ENCODE assay signal across 26 cellular contexts in the genomic region with DNA sequence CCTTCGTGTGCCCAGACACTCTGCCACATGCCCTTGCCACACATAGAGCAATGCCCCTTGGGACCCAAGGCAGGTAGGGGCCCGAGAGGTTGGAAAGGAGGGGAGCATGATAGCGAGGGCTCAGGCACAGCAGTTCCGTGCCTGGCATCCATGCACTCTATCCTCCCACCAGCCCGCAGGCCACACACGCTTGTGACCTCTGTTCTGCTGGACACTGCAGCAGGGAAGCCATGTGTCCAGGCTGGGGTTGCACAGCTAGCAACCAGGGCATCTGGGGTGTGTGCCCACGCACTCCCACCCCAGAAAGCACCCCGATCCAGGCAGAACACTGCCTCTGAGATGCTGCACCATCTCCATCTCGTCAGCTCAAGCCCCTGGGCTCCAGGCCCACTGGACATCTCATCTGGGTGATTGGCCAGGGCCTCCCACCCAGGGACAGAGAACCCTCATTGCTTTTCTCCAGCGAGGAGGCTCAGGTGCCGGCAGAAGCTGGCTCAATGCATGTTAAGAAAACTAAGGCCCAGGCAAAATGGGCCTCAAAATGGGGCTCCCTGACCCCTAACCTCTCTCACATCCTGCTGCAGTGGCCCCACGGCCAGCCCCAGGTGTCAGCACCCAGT.
"Had no signal": no experiment of that assay in that cellular context is flagged by ENCODE, and none has a peak within 500 bp of the region (broad histone marks: within the 10 kb centered on the region; RNA-seq: fewer than 3 reads in every experiment).

No MANE protein-coding gene starts in this region.

- H3K4me3 Mint-ChIP-seq: activated B cell treated with CpG ODN at 0.5 μM for 24 hours; activated CD4-positive, alpha-beta memory T cell treated with anti-CD3 and anti-CD28 coated beads, Interleukin-2, amount 10 ng/mL, durations not matched to agents 7 days and 5 days; activated CD4-positive, alpha-beta T cell treated with anti-CD3 and anti-CD28 coated beads, Interleukin-2, amount 10 ng/mL, durations not matched to agents 24 days and 14 days; activated CD8-positive, alpha-beta memory T cell treated with anti-CD3 and anti-CD28 coated beads, Interleukin-2, amount 10 ng/mL, durations not matched to agents 7 days and 5 days; activated naive CD8-positive, alpha-beta T cell treated with anti-CD3 and anti-CD28 coated beads, Interleukin-2, amount 50 U/mL, for 24 hours; activated T-cell treated with anti-CD3 and anti-CD28 coated beads, Interleukin-2, amount 50 U/mL, for 4 hours; T-cell had no signal

- H3K27ac Mint-ChIP-seq: activated B cell treated with CpG ODN at 0.5 μM for 24 hours; activated CD4-positive, alpha-beta memory T cell treated with anti-CD3 and anti-CD28 coated beads, Interleukin-2, amount 10 ng/mL, durations not matched to agents 7 days and 5 days; activated CD4-positive, alpha-beta T cell treated with anti-CD3 and anti-CD28 coated beads, Interleukin-2, amount 10 ng/mL, durations not matched to agents 24 days and 14 days; activated CD8-positive, alpha-beta memory T cell treated with anti-CD3 and anti-CD28 coated beads, Interleukin-2, amount 10 ng/mL, durations not matched to agents 7 days and 5 days; activated naive CD8-positive, alpha-beta T cell treated with anti-CD3 and anti-CD28 coated beads, Interleukin-2, amount 50 U/mL, for 24 hours; T-cell had no signal

- H3K4me3 ChIP-seq: ascending aorta, body of pancreas, MG63, SK-N-MC had no signal

- H3K9me3 Mint-ChIP-seq: activated B cell treated with CpG ODN at 0.5 μM for 24 hours; activated CD4-positive, alpha-beta memory T cell treated with anti-CD3 and anti-CD28 coated beads, Interleukin-2, amount 10 ng/mL, durations not matched to agents 7 days and 5 days; activated CD4-positive, alpha-beta T cell treated with anti-CD3 and anti-CD28 coated beads, Interleukin-2, amount 10 ng/mL, durations not matched to agents 24 days and 14 days; activated naive CD4-positive, alpha-beta T cell treated with anti-CD3 and anti-CD28 coated beads, Interleukin-2, amount 50 U/mL, for 72 hours; activated naive CD8-positive, alpha-beta T cell treated with anti-CD3 and anti-CD28 coated beads, Interleukin-2, amount 50 U/mL, for 24 hours; activated T-cell treated with anti-CD3 and anti-CD28 coated beads, Interleukin-2, amount 50 U/mL, for 4 hours; central memory CD8-positive, alpha-beta T cell; T-cell had no signal

- H3K27ac ChIP-seq: ascending aorta, body of pancreas, SK-N-MC had no signal

- H3K36me3 ChIP-seq: ascending aorta, MG63 had no signal

- H3K36me3 Mint-ChIP-seq: activated CD8-positive, alpha-beta memory T cell treated with anti-CD3 and anti-CD28 coated beads, Interleukin-2, amount 10 ng/mL, durations not matched to agents 7 days and 5 days; activated naive CD4-positive, alpha-beta T cell treated with anti-CD3 and anti-CD28 coated beads, Interleukin-2, amount 50 U/mL, for 72 hours; T-cell had no signal

- H3K27me3 ChIP-seq: ascending aorta, MG63 had no signal

- DNase-seq: activated B cell treated with CpG ODN at 0.5 μM for 24 hours; activated CD4-positive, alpha-beta memory T cell treated with anti-CD3 and anti-CD28 coated beads, Interleukin-2, amount 10 ng/mL, durations not matched to agents 7 days and 5 days; activated CD4-positive, alpha-beta T cell treated with anti-CD3 and anti-CD28 coated beads for 1 hour; activated CD4-positive, alpha-beta T cell treated with anti-CD3 and anti-CD28 coated beads, Interleukin-2, amount 10 ng/mL, durations not matched to agents 24 days and 14 days; activated CD8-positive, alpha-beta memory T cell treated with anti-CD3 and anti-CD28 coated beads, Interleukin-2, amount 10 ng/mL, durations not matched to agents 7 days and 5 days; activated effector memory CD4-positive, alpha-beta T cell treated with anti-CD3 and anti-CD28 coated beads, Interleukin-2, amount 50 U/mL, for 16 hours; activated naive CD4-positive, alpha-beta T cell treated with Interleukin-2 at 50 U/mL for 16 hours; activated naive CD8-positive, alpha-beta T cell treated with anti-CD3 and anti-CD28 coated beads, Interleukin-2, amount 50 U/mL, for 24 hours; activated T-cell treated with anti-CD3 and anti-CD28 coated beads, Interleukin-2, amount 50 U/mL, for 4 hours; amniotic stem cell; MG63; NCI-H1417; NCI-H1930; NCI-H2107; NCI-H2171 treated with DMSO at 0.1 percent for 48 hours; NCI-H226; NCI-H526; NCI-H774; T-cell; T-helper 2 cell; T1000 had no signal

- H3K4me1 ChIP-seq: ascending aorta, body of pancreas had no signal

- H3K9me3 ChIP-seq: ascending aorta, body of pancreas, MG63 had no signal

- ATAC-seq: activated CD8-positive, alpha-beta memory T cell treated with anti-CD3 and anti-CD28 coated beads, Interleukin-2, amount 10 ng/mL, durations not matched to agents 7 days and 5 days; activated naive CD4-positive, alpha-beta T cell treated with anti-CD3 and anti-CD28 coated beads, Interleukin-2, amount 50 U/mL, for 72 hours; activated naive CD8-positive, alpha-beta T cell treated with anti-CD3 and anti-CD28 coated beads, Interleukin-2, amount 50 U/mL, for 24 hours; activated T-cell treated with anti-CD3 and anti-CD28 coated beads, Interleukin-2, amount 50 U/mL, for 4 hours; body of pancreas; T-cell had no signal
